Comparison of ENCODE assay signal across 19 cellular contexts in genomic region chr15:29874977-29875376, GRCh38. TPM values are rescaled to one million over a fixed set of nuclear protein-coding genes. Genes with fewer than 3 reads are reported as not detected.
DNase-seq lines count a peak whose midpoint lies in the region; ATAC-seq and TF ChIP-seq lines count a peak whose summit lies in the region.
"Had no signal": no experiment of that assay in that cellular context is flagged by ENCODE, and none has a peak within 500 bp of the region (broad histone marks: within the 10 kb centered on the region; RNA-seq: fewer than 3 reads in every experiment).

No MANE protein-coding gene starts in this region.

- DNase-seq in OCI-M1 (lab: John Stamatoyannopoulos, UW) (peak; percentile 18), caudate nucleus (lab: John Stamatoyannopoulos, UW) (peak in 4 of 61 donors; percentile 20 to 75 (median 44)), putamen (ENCODE audit: low spot score) (peak; percentile 63), occipital lobe (lab: John Stamatoyannopoulos, UW) (no peak), superior temporal gyrus (ENCODE audit: extremely low spot score) (no peak), EL (no peak), WTC11 (ENCODE audit: low spot score) (no peak)
- DNase-seq: 8988T; AML-193; Caco-2; Calu3; CD4-positive, alpha-beta T cell; CD8-positive, alpha-beta T cell; DMS79 treated with DMSO at 0.1 percent for 48 hours; GDM1 had no signal

- H3K27me3 Mint-ChIP-seq in WTC11 (ENCODE audit: low read depth): no peaks in the 10 kb centered on the region

- no peak overlapping the region for H3K27ac Mint-ChIP-seq in WTC11
- H3K27ac Mint-ChIP-seq: B cell; CD4-positive, alpha-beta T cell; CD8-positive, alpha-beta T cell had no signal

- H3K36me3 Mint-ChIP-seq in WTC11: no peaks in the 10 kb centered on the region
- H3K36me3 Mint-ChIP-seq: CD8-positive, alpha-beta T cell had no signal

- H3K27ac ChIP-seq in caudate nucleus (ENCODE audit: low read depth, low read length): peak overlapping the region; percentile 88
- H3K27ac ChIP-seq: BLaER1 treated with 17β-estradiol and CSF1 and Interleukin-3, amounts not matched to agents 10 nM and 100 nM; C4-2B had no signal

- POLR2A ChIA-PET in WTC11 (lab: Charles Lee): no interaction called here

- no peak overlapping the region for H3K4me3 Mint-ChIP-seq in WTC11
- H3K4me3 Mint-ChIP-seq: B cell; CD4-positive, alpha-beta T cell; CD8-positive, alpha-beta T cell had no signal

- TF ChIP-seq CTCF in WTC11 (IDR thresholded peaks at IDR 0.05): no peak

- no peaks in the 10 kb centered on the region for H3K9me3 Mint-ChIP-seq in WTC11
- H3K9me3 Mint-ChIP-seq: CD4-positive, alpha-beta T cell; CD8-positive, alpha-beta T cell had no signal

- ATAC-seq in WTC11: no peak
- ATAC-seq: CD8-positive, alpha-beta T cell; GM12878 had no signal

- CTCF ChIA-PET in WTC11 (lab: Charles Lee): interaction anchor here (5.8 kb wide), 1 partner anchor 50 kb away, joined by 40 read pairs; no protein-coding TSS in a partner anchor

- H3K4me1 Mint-ChIP-seq in WTC11: peaks cover 21% of the 10 kb centered on the region
- H3K4me1 Mint-ChIP-seq: B cell had no signal

TF ChIP-seq in WTC11, 78 proteins besides CTCF, POLR2A, EP300 and RAD21:
- TF ChIP-seq ZNF263 (CRISPR knock-in tag; IDR thresholded peaks at IDR 0.05; ENCODE audit: low read depth): no peak
- TF ChIP-seq ZBTB43 (CRISPR knock-in tag; IDR thresholded peaks at IDR 0.05): no peak
- no peak for TF ChIP-seq FOXP1 (CRISPR knock-in tag; IDR thresholded peaks at IDR 0.05; ENCODE audit: borderline replicate concordance)
- no peak for TF ChIP-seq TEAD1 (CRISPR knock-in tag; IDR thresholded peaks at IDR 0.05)
- TF ChIP-seq ATF1 (CRISPR knock-in tag; IDR thresholded peaks at IDR 0.05): no peak
- no peak for TF ChIP-seq GTF2I (CRISPR knock-in tag; conservative IDR thresholded peaks at IDR 0.05)
- TF ChIP-seq ATF2 (CRISPR knock-in tag; IDR thresholded peaks at IDR 0.05; ENCODE audit: borderline replicate concordance, low read depth): no peak
- no peak for TF ChIP-seq ZNF416 (CRISPR knock-in tag; IDR thresholded peaks at IDR 0.05)
- no peak for TF ChIP-seq E2F4 (CRISPR knock-in tag; IDR thresholded peaks at IDR 0.05; ENCODE audit: borderline replicate concordance, low read depth)
- no peak for TF ChIP-seq ATF6 (CRISPR knock-in tag; IDR thresholded peaks at IDR 0.05)
- no peak for TF ChIP-seq NFE2L1 (CRISPR knock-in tag; IDR thresholded peaks at IDR 0.05)
- TF ChIP-seq USF1 (CRISPR knock-in tag; IDR thresholded peaks at IDR 0.05): no peak

RNA-seq across cellular contexts. Expression of gene TJP1, which starts 52.7 kb away (rescaled TPM):
- total RNA-seq in occipital lobe (48.7 TPM), WTC11 (2021) (115 to 129 TPM (median 115 TPM) in 3 replicates)
- total RNA-seq: CD4-positive, alpha-beta T cell; CD8-positive, alpha-beta T cell had no signal

Comparison
In these comparisons a context has a peak if more than half of its experiments do, and no peak if none do; other contexts are left out.
1. DNase-seq: peak in OCI-M1 (single experiment) and putamen (single experiment); none in occipital lobe (single experiment), superior temporal gyrus (single experiment), EL (single experiment) and WTC11 (single experiment).